ENCODE assay signal across 6 cellular contexts in the genomic region with DNA sequence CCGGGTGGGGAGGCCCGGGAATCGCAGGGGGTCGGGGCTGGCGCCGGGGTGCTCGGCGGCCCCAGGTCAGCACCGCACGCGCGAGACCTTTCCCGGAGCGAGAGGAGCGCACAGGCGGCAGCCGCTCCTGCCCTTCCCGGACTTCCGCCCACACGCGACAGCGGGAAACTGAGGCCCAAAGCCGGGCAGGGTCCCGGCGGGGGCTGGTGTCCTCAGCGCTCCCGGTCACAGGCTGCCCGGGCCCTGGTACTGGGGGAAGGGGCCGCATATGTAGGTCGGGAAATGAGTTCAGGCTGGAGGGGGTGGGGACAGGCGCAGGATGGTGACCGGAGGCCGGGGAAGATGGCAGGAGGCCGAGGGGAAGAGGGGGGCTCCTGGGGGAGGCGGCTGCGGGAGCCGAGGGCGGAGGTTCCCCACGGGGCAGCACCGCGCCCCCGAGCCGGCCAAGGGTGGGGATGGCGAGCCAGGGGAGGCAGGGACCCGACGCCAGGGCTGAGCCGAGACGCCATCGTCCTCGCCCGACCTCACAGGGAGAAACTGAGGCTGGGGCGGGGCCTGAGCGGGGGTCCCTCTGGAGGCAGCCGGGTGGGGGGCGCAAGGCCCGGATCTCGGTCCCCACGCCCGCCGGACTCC. TPM values are rescaled to one million over a fixed set of nuclear protein-coding genes. Genes with fewer than 3 reads are reported as not detected.
A peak's percentile ranks its signal among the peaks of the same experiment; 100 is the strongest.
DNase-seq lines count a peak whose midpoint lies in the region; TF ChIP-seq lines count a peak whose summit lies in the region.

No MANE protein-coding gene starts in this region.

- H3K27me3 ChIP-seq in HUES6 (ENCODE audit: control insufficient read depth, insufficient read depth, low read length): no peaks in the 10 kb centered on the region

- no peaks in the 10 kb centered on the region for H3K27me3 Mint-ChIP-seq in progenitor cell of endocrine pancreas

- H3K36me3 ChIP-seq in HUES6 (ENCODE audit: control insufficient read depth, insufficient read depth, low read length): peaks cover 37% of the 10 kb centered on the region

- DNase-seq in choroid plexus epithelial cell (ENCODE audit: low read depth) (no peak), progenitor cell of endocrine pancreas (ENCODE audit: low spot score, unreplicated experiment) (no peak), mesenteric fat pad (ENCODE audit: low spot score) (no peak), NCI-H526 treated with DMSO at 0.1 percent for 48 hours (lab: John Stamatoyannopoulos, UW) (no peak), HK-2 (ENCODE audit: unreplicated experiment) (no peak)

- TF ChIP-seq CTCF in choroid plexus epithelial cell (conservative IDR thresholded peaks at IDR 0.05; ENCODE audit: low read depth, low read length) (no peak), progenitor cell of endocrine pancreas (IDR thresholded peaks at IDR 0.05; ENCODE audit: unreplicated experiment) (no peak)

- H3K4me3 Mint-ChIP-seq in progenitor cell of endocrine pancreas (ENCODE audit: low read depth): peak overlapping the region; percentile 61

- H3K27ac ChIP-seq in HUES6 (ENCODE audit: low read depth, low read length): no peak overlapping the region; the same call in 1 of the 2 replicates

- peaks cover 2% of the 10 kb centered on the region for H3K36me3 Mint-ChIP-seq in progenitor cell of endocrine pancreas (ENCODE audit: insufficient read depth)

- H3K9me3 Mint-ChIP-seq in progenitor cell of endocrine pancreas (ENCODE audit: low read depth): no peaks in the 10 kb centered on the region

- no peak overlapping the region for H3K27ac Mint-ChIP-seq in progenitor cell of endocrine pancreas

- H3K4me3 ChIP-seq in HUES6 (ENCODE audit: low read depth, low read length): peak overlapping the region; percentile 83
- H3K4me3 ChIP-seq in choroid plexus epithelial cell (ENCODE audit: low read depth, low read length): peak overlapping the region; percentile 70

- peak overlapping the region; percentile 65 for H3K9ac ChIP-seq in HUES6 (ENCODE audit: low read length)

- no peaks in the 10 kb centered on the region for H3K9me3 ChIP-seq in HUES6 (ENCODE audit: control insufficient read depth, insufficient read depth, low read depth, low read length)

- H3K4me1 Mint-ChIP-seq in progenitor cell of endocrine pancreas (ENCODE audit: low read depth): peaks cover 9% of the 10 kb centered on the region

- H3K4me1 ChIP-seq in HUES6 (ENCODE audit: control insufficient read depth, insufficient read depth, low read length): peaks cover 12% of the 10 kb centered on the region

RNA-seq across cellular contexts. Expression of gene CBARP, which starts 0.7 kb away (rescaled TPM):
- total RNA-seq in progenitor cell of endocrine pancreas: 12.4 and 13.0 TPM in 2 replicates
- 6.2 TPM for total RNA-seq in mesenteric fat pad

RNA-seq across cellular contexts. Expression of gene ATP5F1D, which starts 4.4 kb away (rescaled TPM):
- total RNA-seq in progenitor cell of endocrine pancreas (107 and 117 TPM in 2 replicates), mesenteric fat pad (189 TPM)

RNA-seq across cellular contexts. Expression of gene MIDN, which starts 11.2 kb away (rescaled TPM):
- total RNA-seq in progenitor cell of endocrine pancreas (187 and 193 TPM in 2 replicates), mesenteric fat pad (156 TPM)

RNA-seq across cellular contexts. Expression of gene STK11, which starts 31.6 kb away (rescaled TPM):
- total RNA-seq in progenitor cell of endocrine pancreas (59.3 and 61.5 TPM in 2 replicates), mesenteric fat pad (60.8 TPM)

RNA-seq across cellular contexts. Expression of gene CIRBP, which starts 32.0 kb away (rescaled TPM):
- total RNA-seq in progenitor cell of endocrine pancreas (462 and 465 TPM in 2 replicates), mesenteric fat pad (243 TPM)
